1 cellular context compared by ENCODE assay signal in genomic region chr1:151981178-151981525, GRCh38.
TF ChIP-seq lines count a peak whose summit lies in the region.

No MANE protein-coding gene starts in this region.

TF ChIP-seq in HEK293, 187 proteins besides CTCF, POLR2A, EP300 and RAD21 (continued from another document):
- TF ChIP-seq ZNF518A (tag by site-specific recombination; conservative IDR thresholded peaks at IDR 0.05; ENCODE audit: low read depth): no peak
- peak; percentile 39; the same call in 1 of the 2 replicates for TF ChIP-seq ZNF76 (tag by site-specific recombination; IDR thresholded peaks at IDR 0.05; ENCODE audit: borderline replicate concordance, low read depth)
- TF ChIP-seq ZSCAN4 (tag by site-specific recombination; IDR thresholded peaks at IDR 0.05): no peak
- peak; percentile 81 for TF ChIP-seq ZNF600 (tag by site-specific recombination; IDR thresholded peaks at IDR 0.05)
- TF ChIP-seq ZNF530 (tag by site-specific recombination; IDR thresholded peaks at IDR 0.05; ENCODE audit: low read depth): no peak
